Comparison of ENCODE assay signal across 8 cellular contexts in the genomic region with DNA sequence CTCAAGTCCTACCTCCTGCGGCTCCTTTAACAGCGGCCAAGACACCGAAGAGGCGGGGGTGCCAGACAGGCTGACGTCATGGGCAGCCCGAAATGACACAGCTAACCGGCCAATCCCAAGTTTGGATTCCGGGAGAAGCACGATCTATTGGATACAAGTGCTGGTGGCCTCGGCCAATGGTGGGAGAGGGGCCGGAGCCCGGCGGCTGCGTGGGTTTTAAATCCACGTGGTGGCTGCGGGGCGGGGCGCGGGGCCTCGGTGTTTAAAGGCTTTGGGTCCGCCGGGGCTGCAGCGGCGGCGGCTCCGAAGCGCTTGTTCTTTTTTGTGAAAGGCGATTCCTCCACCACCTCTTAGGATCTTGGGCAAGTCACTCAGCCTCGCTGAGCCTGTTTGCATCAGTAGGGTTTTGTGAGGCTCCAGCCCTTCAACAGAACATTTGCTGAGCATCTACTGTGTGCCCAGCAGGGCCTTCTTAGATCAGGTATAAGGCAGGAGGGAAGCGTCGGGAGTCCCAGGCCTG. TPM values are rescaled to one million over a fixed set of nuclear protein-coding genes. Genes with fewer than 3 reads are reported as not detected.
DNase-seq lines count a peak whose midpoint lies in the region; ATAC-seq, FAIRE-seq and TF ChIP-seq lines count a peak whose summit lies in the region.

No MANE protein-coding gene starts in this region.

- no peaks in the 10 kb centered on the region for H4K20me1 ChIP-seq in H1 (replicated peaks in 1 of 2; ENCODE audit: control insufficient read depth in 1 of 2, insufficient read depth in 2 of 2, low read length in 2 of 2)

- TF ChIP-seq CTCF in C4-2B (conservative IDR thresholded peaks at IDR 0.05): no peak
- no peak for TF ChIP-seq CTCF in H1 (IDR thresholded peaks at IDR 0.05; ENCODE audit: control extremely low read depth in 1 of 3, insufficient read depth in 1 of 3, low read depth in 1 of 3, low read length in 3 of 3)

- WGBS in H1 (ENCODE audit: extremely low coverage in 1 of 2, insufficient coverage in 1 of 2, insufficient read length in 1 of 2, insufficient replicate concordance in 2 of 2, low coverage in 1 of 2, low lambda C conversion rate in 2 of 2, missing lambda C conversion rate in 1 of 2), 2 experiments: 3% methylated on average over 31 of the region's 31 CpGs; no CpG with 5 or more reads in 1 of the 2 experiments

- no peak overlapping the region for H3K14ac ChIP-seq in H1 (ENCODE audit: insufficient read length)

- peak overlapping the region; percentile 65 to 73 for H3K4me2 ChIP-seq in H1 (ENCODE audit: insufficient read depth in 1 of 2, low read depth in 2 of 2, low read length in 2 of 2)

- peaks cover 6% of the 10 kb centered on the region for H3K27me3 Mint-ChIP-seq in memory B cell

- DNase-seq in NCI-H82 treated with DMSO at 0.1 percent for 48 hours (lab: John Stamatoyannopoulos, UW; ENCODE audit: unreplicated experiment) (peak; percentile 91), H1 (ENCODE audit: low read depth in 1 of 2, low spot score in 2 of 2) (peak; percentile 83 to 90), memory B cell (ENCODE audit: low spot score in 2 of 2) (peak; percentile 78 to 86)
- peak; percentile 85 for DNase-seq in activated CD8-positive, alpha-beta memory T cell treated with anti-CD3 and anti-CD28 coated beads, Interleukin-2, amount 50 U/mL, for 1 hour (ENCODE audit: extremely low read depth)
- peak; percentile 88 to 92 (median 88) for DNase-seq in stimulated activated CD4-positive, alpha-beta T cell treated with anti-CD3 and anti-CD28 coated beads, TNF-alpha, amount 100 ng/mL, for 48 hours (ENCODE audit: low read depth in 3 of 3)

- no peaks in the 10 kb centered on the region for H3K9me3 ChIP-seq in H1 (ENCODE audit: insufficient read depth in 2 of 2, low read depth in 1 of 2, low read length in 1 of 2)

- H3K23ac ChIP-seq in H1 (ENCODE audit: insufficient read length): no peak overlapping the region

- no peaks in the 10 kb centered on the region for H3K79me1 ChIP-seq in H1 (ENCODE audit: low read depth, low read length)

- H4K91ac ChIP-seq in H1 (replicated peaks; ENCODE audit: insufficient read length, low read length): peak overlapping the region; percentile 93

- H2BK120ac ChIP-seq in H1 (replicated peaks; ENCODE audit: low read depth, low read length): no peak overlapping the region

- no peak for TF ChIP-seq POLR2A in H1 (IDR thresholded peaks at IDR 0.05; ENCODE audit: control extremely low read depth in 1 of 2, low read depth in 2 of 2, low read length in 2 of 2)

- H2BK15ac ChIP-seq in H1 (ENCODE audit: low read length): 0 out of 2 replicates have a peak overlapping the region, but pooled peaks have one; percentile 92

- H2BK20ac ChIP-seq in H1 (ENCODE audit: low read length): no peak overlapping the region

- H4K5ac ChIP-seq in H1 (ENCODE audit: insufficient read length, low read depth, low read length): peak overlapping the region; percentile 57

- CTCF ChIA-PET in H1 (lab: Charles Lee; ENCODE audit: partially characterized antibody): no interaction called here

- peaks cover 0 to 3% (median 1%) of the 10 kb centered on the region in 4 experiments; a peak in 5 of 7 replicates for H3K4me1 ChIP-seq in H1 (replicated peaks in 1 of 4; ENCODE audit: control insufficient read depth in 3 of 4, insufficient read depth in 4 of 4, low read length in 3 of 4)

- no peak overlapping the region for H2BK5ac ChIP-seq in H1 (ENCODE audit: low read depth, low read length)

- POLR2A ChIA-PET in H1 (lab: Charles Lee; ENCODE audit: partially characterized antibody): interaction anchor here (0.9 to 1.8 kb wide), 2 partner anchors 9 to 10 kb away, joined by 3 to 5 read pairs; no protein-coding TSS in a partner anchor

- H4K8ac ChIP-seq in H1 (ENCODE audit: extremely low read depth, insufficient read depth, low read length): no peak overlapping the region

- peak in 1 of 2 experiments; percentile 4; a peak in 2 of 4 replicates for TF ChIP-seq RAD21 in H1 (IDR thresholded peaks at IDR 0.05 in 1 of 2, conservative IDR thresholded peaks at IDR 0.05 in 1 of 2; ENCODE audit: low read depth in 2 of 2, low read length in 2 of 2)

- ATAC-seq in GM19455 (IDR thresholded peaks at IDR 0.05; ENCODE audit: unreplicated experiment) (peak; percentile 95), HG03565 (IDR thresholded peaks at IDR 0.05; ENCODE audit: unreplicated experiment) (peak; percentile 95), memory B cell (ENCODE audit: low read depth) (peak; percentile 98)

- H3K4me1 Mint-ChIP-seq in memory B cell: peaks cover 4% of the 10 kb centered on the region

- peak overlapping the region; percentile 39 for H3K27ac ChIP-seq in C4-2B
- no peak overlapping the region for H3K27ac ChIP-seq in H1 (ENCODE audit: low read depth, low read length)

- H3K18ac ChIP-seq in H1 (ENCODE audit: extremely low read depth, low read length): 0 out of 2 replicates have a peak overlapping the region, but pooled peaks have one; percentile 6

- H3K56ac ChIP-seq in H1 (replicated peaks; ENCODE audit: insufficient read length, low read depth, low read length): no peak overlapping the region

- H3K27ac Mint-ChIP-seq in memory B cell: no peak overlapping the region

- H2AK5ac ChIP-seq in H1 (ENCODE audit: low read depth, low read length): no peak overlapping the region

- peak overlapping the region; percentile 24 for H3K4ac ChIP-seq in H1 (replicated peaks; ENCODE audit: insufficient read length, low read depth, low read length)

- peaks cover 0 to 4% (median 2%) of the 10 kb centered on the region in 4 experiments; a peak in 2 of 7 replicates for H3K27me3 ChIP-seq in H1 (replicated peaks in 1 of 4; ENCODE audit: control insufficient read depth in 3 of 4, extremely low read depth in 1 of 4, insufficient read depth in 3 of 4, low read length in 3 of 4)

- H3K4me3 ChIP-seq in H1 (ENCODE audit: extremely low read depth in 1 of 4, insufficient read depth in 2 of 4, low read depth in 3 of 4, low read length in 4 of 4): peak overlapping the region; percentile 23 to 59 (median 46); a peak in 7 of 8 replicates

- TF ChIP-seq EP300 in H1 (IDR thresholded peaks at IDR 0.05; ENCODE audit: borderline replicate concordance in 1 of 2, low read depth in 2 of 2, low read length in 2 of 2): no peak

- peak; percentile 7 for FAIRE-seq in H1 (lab: Jason Lieb, UNC)

- H3K23me2 ChIP-seq in H1 (ENCODE audit: low read depth, low read length): peaks cover 4% of the 10 kb centered on the region; the same call in 1 of the 2 replicates

- H3K36me3 ChIP-seq in H1 (ENCODE audit: control insufficient read depth in 2 of 4, insufficient read depth in 4 of 4, low read length in 3 of 4): no peaks in the 10 kb centered on the region

- no peak overlapping the region for H3K9ac ChIP-seq in H1 (replicated peaks in 1 of 4; ENCODE audit: extremely low read depth in 1 of 4, low read depth in 3 of 4, low read length in 3 of 4)

- H3K4me3 Mint-ChIP-seq in memory B cell: peak overlapping the region; percentile 62

- no peaks in the 10 kb centered on the region for H3K79me2 ChIP-seq in H1 (ENCODE audit: control insufficient read depth in 1 of 2, insufficient read depth in 2 of 2, low read length in 2 of 2)

- no peaks in the 10 kb centered on the region for H3K9me3 Mint-ChIP-seq in memory B cell

- H2AFZ ChIP-seq in H1 (ENCODE audit: low read length): no peak overlapping the region

- no peaks in the 10 kb centered on the region for H3K36me3 Mint-ChIP-seq in memory B cell

- H2BK12ac ChIP-seq in H1 (ENCODE audit: low read depth, low read length): no peak overlapping the region

TF ChIP-seq in H1, 55 proteins besides CTCF, POLR2A, EP300 and RAD21 (continues in another document):
- TF ChIP-seq CTBP2 (IDR thresholded peaks at IDR 0.05; ENCODE audit: borderline replicate concordance, insufficient read depth, insufficient read length, low read length) (no peak), KDM4A (IDR thresholded peaks at IDR 0.05; ENCODE audit: low read depth, low read length, severe bottlenecking) (peak; percentile 70), RNF2 (IDR thresholded peaks at IDR 0.05; ENCODE audit: borderline replicate concordance, low read depth, low read length, missing control alignments, poor library complexity, severe bottlenecking) (no peak)

RNA-seq across cellular contexts. Expression of gene PMEPA1, which starts 8.7 kb away (rescaled TPM):
- 20.0 and 20.5 TPM in 2 replicates for total RNA-seq in H1 (2021; fragmentation: NEBNext Ultra II Directional; extraction: Animal tissue kit (Norgen Biotek cat#: 25700))
- polyA plus RNA-seq in H1 (2011; rRNA removed): 12.7 and 18.1 TPM in 2 replicates
- polyA plus RNA-seq in H1 (2011; cell fraction: cytosol; rRNA removed): 10.3 TPM
- polyA plus RNA-seq in H1 (2011; cell fraction: nucleus; rRNA removed): 21.0 TPM
- 3.8 to 11.4 TPM (median 10.2 TPM) in 4 replicates for polyA plus RNA-seq in H1 (2012, experiment 1 of 2)
- 7.9 TPM for polyA plus RNA-seq in H1 (2012, experiment 2 of 2)
- 17.9 TPM for polyA plus RNA-seq in H1 (2013, experiment 1 of 2)
- 19.1 TPM for polyA plus RNA-seq in H1 (2013, experiment 2 of 2)
- polyA minus RNA-seq in H1 (2011; rRNA and poly(A)+ RNA removed): 5.6 and 6.0 TPM in 2 replicates
- 15.3 TPM for polyA minus RNA-seq in H1 (2011; cell fraction: cytosol; rRNA and poly(A)+ RNA removed)
- polyA minus RNA-seq in H1 (2011; cell fraction: nucleus; rRNA and poly(A)+ RNA removed): 12.0 TPM
